ENCODE assay signal across 8 cellular contexts in the genomic region with DNA sequence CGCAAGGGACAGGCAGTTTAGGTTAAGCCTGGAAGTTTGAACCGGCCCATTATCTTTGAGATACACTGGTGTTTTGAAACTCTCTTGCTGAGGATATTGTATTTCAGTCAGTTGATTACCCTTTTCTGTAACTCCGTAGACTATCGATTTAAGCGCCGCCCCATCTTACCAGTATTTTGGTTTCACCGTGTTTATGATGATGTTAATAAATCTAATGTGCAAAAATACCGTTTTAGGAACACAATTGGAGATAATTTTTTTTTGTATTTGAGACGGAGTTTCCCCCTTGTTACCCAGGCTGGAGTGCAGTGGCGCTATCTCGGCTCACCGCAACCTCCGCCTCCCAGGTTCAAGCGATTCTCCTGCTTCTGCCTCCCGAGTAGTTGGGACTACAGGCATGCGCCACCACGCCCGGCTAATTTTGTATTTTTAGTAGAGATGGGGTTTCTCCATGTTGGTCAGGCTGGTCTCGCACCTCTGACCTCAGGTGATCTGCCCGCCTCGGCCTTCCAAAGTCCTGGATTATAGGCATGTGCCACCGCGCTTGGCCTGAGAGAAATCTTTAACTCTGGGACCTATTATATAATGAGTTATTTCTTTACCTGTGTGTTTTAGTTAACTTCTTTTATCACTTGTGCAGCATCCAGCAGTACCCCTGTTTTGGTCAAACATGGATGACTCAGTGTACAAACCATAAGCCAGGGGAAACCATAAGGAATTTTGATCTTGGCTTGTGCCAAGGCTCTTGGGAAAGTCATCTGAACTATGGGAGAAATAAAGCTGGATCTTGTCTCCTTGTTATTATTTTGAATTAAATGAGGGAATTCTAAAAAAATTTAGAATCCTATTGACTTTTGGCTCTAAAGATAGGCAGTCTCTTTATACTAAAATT.
DNase-seq lines count a peak whose midpoint lies in the region; ATAC-seq and TF ChIP-seq lines count a peak whose summit lies in the region.

No MANE protein-coding gene starts in this region.

- ATAC-seq in HG03135 (IDR thresholded peaks at IDR 0.05; ENCODE audit: unreplicated experiment) = peak; percentile 1
- ATAC-seq in HG02885 (IDR thresholded peaks at IDR 0.05; ENCODE audit: poor library complexity, unreplicated experiment) = no peak
- ATAC-seq in HG02763 (IDR thresholded peaks at IDR 0.05; ENCODE audit: unreplicated experiment) = no peak
- ATAC-seq in GM18873 (IDR thresholded peaks at IDR 0.05; ENCODE audit: low FRiP score, unreplicated experiment) = no peak

- H3K4me3 ChIP-seq in AG10803 (ENCODE audit: low read length) = peak overlapping the region; percentile 89

- H3K27ac ChIP-seq in substantia nigra (ENCODE audit: low read depth, low read length, poor library complexity, severe bottlenecking) = peak overlapping the region; percentile 88

- DNase-seq in AG10803 (ENCODE audit: low read depth) (peak; percentile 83), amniotic epithelial cell (ENCODE audit: low read depth) (peak; percentile 87), iris pigment epithelial cell (ENCODE audit: low read depth) (peak; percentile 80), substantia nigra (lab: John Stamatoyannopoulos, UW) (peak in 1 of 49 donors; percentile 60)

- TF ChIP-seq CTCF in AG10803 (conservative IDR thresholded peaks at IDR 0.05; ENCODE audit: low read length) = no peak
